8 cellular contexts compared by ENCODE assay signal in genomic region chr5:10424124-10424731, GRCh38. TPM values are rescaled to one million over a fixed set of nuclear protein-coding genes. Genes with fewer than 3 reads are reported as not detected.
DNase-seq lines count a peak whose midpoint lies in the region; ATAC-seq, FAIRE-seq and TF ChIP-seq lines count a peak whose summit lies in the region.

No MANE protein-coding gene starts in this region.

- H3K27me3 Mint-ChIP-seq in central memory CD8-positive, alpha-beta T cell: no peaks in the 10 kb centered on the region

- H3K4me3 ChIP-seq in lower lobe of right lung: no peak overlapping the region
- H3K4me3 ChIP-seq in vagina: no peak overlapping the region

- TF ChIP-seq CTCF in lower lobe of right lung (IDR thresholded peaks at IDR 0.05) (peak; percentile 42), vagina (IDR thresholded peaks at IDR 0.05) (no peak)

- TF ChIP-seq POLR2A in H54 (IDR thresholded peaks at IDR 0.05; ENCODE audit: low read depth, low read length) (no peak), vagina (IDR thresholded peaks at IDR 0.05) (no peak)

- peaks cover 93% of the 10 kb centered on the region for H3K36me3 ChIP-seq in lower lobe of right lung
- H3K36me3 ChIP-seq in vagina: peaks cover 0 to 69% of the 10 kb centered on the region in 2 donors

- H3K27me3 ChIP-seq in lower lobe of right lung (ENCODE audit: low read depth) (no peaks in the 10 kb centered on the region), vagina (no peaks in the 10 kb centered on the region)

- H3K4me1 Mint-ChIP-seq in central memory CD8-positive, alpha-beta T cell: peaks cover 11% of the 10 kb centered on the region

- no peak for ATAC-seq in central memory CD8-positive, alpha-beta T cell (replicated peaks; ENCODE audit: extremely low read depth, poor library complexity, severe bottlenecking)
- ATAC-seq in lower lobe of right lung: no peak
- no peak for ATAC-seq in GM18520 (IDR thresholded peaks at IDR 0.05; ENCODE audit: unreplicated experiment)
- no peak for ATAC-seq in GM21723 (IDR thresholded peaks at IDR 0.05; ENCODE audit: unreplicated experiment)

- H3K27ac Mint-ChIP-seq in central memory CD8-positive, alpha-beta T cell (ENCODE audit: low read depth): peak overlapping the region; percentile 17

- intact Hi-C loops in lower lobe of right lung (cut with DNase I) (no loop called here), vagina (cut with DNase I) (no loop called here)

- peak; percentile 56 for DNase-seq in DMS114 treated with DMSO at 0.1 percent for 48 hours (lab: John Stamatoyannopoulos, UW; ENCODE audit: unreplicated experiment)
- DNase-seq in H54 (ENCODE audit: insufficient read length, low spot score): no peak
- peak; percentile 48 to 63 for DNase-seq in NCI-H524 (lab: John Stamatoyannopoulos, UW)
- DNase-seq in central memory CD8-positive, alpha-beta T cell (ENCODE audit: low spot score in 2 of 2): no peak
- DNase-seq in lower lobe of right lung: no peak
- DNase-seq in vagina (ENCODE audit: extremely low spot score in 2 of 2): no peak

- no peak overlapping the region for H3K4me3 Mint-ChIP-seq in central memory CD8-positive, alpha-beta T cell

- H3K36me3 Mint-ChIP-seq in central memory CD8-positive, alpha-beta T cell (ENCODE audit: insufficient read depth): peaks cover 59% of the 10 kb centered on the region

- peak; percentile 27 for FAIRE-seq in H54 (lab: Jason Lieb, UNC)

- H3K27ac ChIP-seq in lower lobe of right lung (no peak overlapping the region), vagina (no peak overlapping the region)

- H3K9me3 ChIP-seq in lower lobe of right lung (no peaks in the 10 kb centered on the region), vagina (no peaks in the 10 kb centered on the region)

- peaks cover 19% of the 10 kb centered on the region for H3K4me1 ChIP-seq in lower lobe of right lung
- no peaks in the 10 kb centered on the region for H3K4me1 ChIP-seq in vagina

- no peaks in the 10 kb centered on the region for H3K9me3 Mint-ChIP-seq in central memory CD8-positive, alpha-beta T cell

RNA-seq across cellular contexts. Expression of gene ROPN1L, which starts 17.5 kb away (rescaled TPM):
- 11.5 TPM for total RNA-seq in lower lobe of right lung
- total RNA-seq in vagina: 4.2 TPM

Comparison
In these comparisons a context has a peak if more than half of its experiments do, and no peak if none do; other contexts are left out.
1. DNase-seq: peak in DMS114 treated with DMSO at 0.1 percent for 48 hours (single experiment) and NCI-H524 (2 of 2); none in H54 (single experiment), central memory CD8-positive, alpha-beta T cell (0 of 2), lower lobe of right lung (single experiment) and vagina (0 of 2).